27 cellular contexts compared by ENCODE assay signal in the genomic region with DNA sequence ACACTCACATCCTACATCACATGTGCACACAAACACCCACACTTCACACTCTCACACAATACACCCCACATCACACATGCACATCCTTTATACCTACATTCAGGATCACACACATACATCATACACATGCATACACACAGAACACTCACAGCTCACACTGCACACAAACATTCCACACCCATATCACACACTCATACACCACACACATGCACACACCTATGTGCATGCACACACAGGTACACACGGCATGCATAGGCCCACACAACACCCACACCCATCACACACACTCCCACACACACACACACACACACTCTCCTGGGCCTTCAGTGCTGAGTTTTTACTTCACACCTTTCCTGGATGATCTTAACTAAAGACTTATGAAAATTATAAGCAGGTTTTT.
"Had no signal": no experiment of that assay in that cellular context is flagged by ENCODE, and none has a peak within 500 bp of the region (broad histone marks: within the 10 kb centered on the region; RNA-seq: fewer than 3 reads in every experiment).

No MANE protein-coding gene starts in this region.

- H3K4me1 ChIP-seq: adrenal gland, body of pancreas, colonic mucosa, gastrocnemius medialis, right atrium auricular region, testis had no signal

- DNase-seq: activated CD4-positive, alpha-beta T cell treated with anti-CD3 and anti-CD28 coated beads for 1 hour; activated CD4-positive, alpha-beta T cell treated with anti-CD3 and anti-CD28 coated beads, Interleukin-2, amount 10 ng/mL, durations not matched to agents 7 days and 5 days; activated CD8-positive, alpha-beta T cell treated with anti-CD3 and anti-CD28 coated beads for 36 hours; activated naive CD4-positive, alpha-beta T cell treated with anti-CD3 and anti-CD28 coated beads for 36 hours; activated naive CD8-positive, alpha-beta T cell treated with anti-CD3 and anti-CD28 coated beads for 36 hours; activated T-cell treated with anti-CD3 and anti-CD28 coated beads, Interleukin-2, amount 50 U/mL, for 4 hours; adrenal gland; body of pancreas; cerebellar nuclear complex; colonic mucosa; effector CD8-positive, alpha-beta T cell; gastrocnemius medialis; left cardiac atrium; naive B cell; occipital lobe; stimulated activated CD4-positive, alpha-beta T cell treated with anti-CD3 and anti-CD28 coated beads, Interleukin-2, amount 100 ng/mL, for 48 hours; stimulated activated naive CD4-positive, alpha-beta T cell treated with Interleukin-2 at 50 U/mL for 16 hours; SW 1271; T-helper 9 cell; testis; upper lobe of left lung; WERI-Rb-1 had no signal

- H3K27ac Mint-ChIP-seq: activated CD4-positive, alpha-beta T cell treated with anti-CD3 and anti-CD28 coated beads, Interleukin-2, amount 10 ng/mL, durations not matched to agents 7 days and 5 days; activated CD8-positive, alpha-beta T cell treated with anti-CD3 and anti-CD28 coated beads for 36 hours; activated naive CD4-positive, alpha-beta T cell treated with anti-CD3 and anti-CD28 coated beads for 36 hours; activated naive CD8-positive, alpha-beta T cell treated with anti-CD3 and anti-CD28 coated beads for 36 hours; activated T-helper 17 cell treated with anti-CD3 and anti-CD28 coated beads, Interleukin-2, amount 50 U/mL, for 72 hours; naive B cell; T-helper 1 cell treated with Interleukin-12 subunit alpha and Interleukin-12 subunit beta and Interleukin-4 antibody, amounts not matched to agents 30 μg/mL and 1 μg/mL, for 36 hours had no signal

- H3K4me3 Mint-ChIP-seq: activated CD4-positive, alpha-beta T cell treated with anti-CD3 and anti-CD28 coated beads, Interleukin-2, amount 10 ng/mL, durations not matched to agents 7 days and 5 days; activated CD8-positive, alpha-beta T cell treated with anti-CD3 and anti-CD28 coated beads for 36 hours; activated naive CD4-positive, alpha-beta T cell treated with anti-CD3 and anti-CD28 coated beads for 36 hours; activated naive CD8-positive, alpha-beta T cell treated with anti-CD3 and anti-CD28 coated beads for 36 hours; activated T-cell treated with anti-CD3 and anti-CD28 coated beads, Interleukin-2, amount 50 U/mL, for 4 hours; activated T-helper 17 cell treated with anti-CD3 and anti-CD28 coated beads, Interleukin-2, amount 50 U/mL, for 72 hours; naive B cell; T-helper 1 cell treated with Interleukin-12 subunit alpha and Interleukin-12 subunit beta and Interleukin-4 antibody, amounts not matched to agents 30 μg/mL and 1 μg/mL, for 36 hours had no signal

- H3K27me3 ChIP-seq: adrenal gland, body of pancreas, cardiac muscle cell, colonic mucosa, gastrocnemius medialis, right atrium auricular region, testis, upper lobe of left lung had no signal

- H3K4me1 Mint-ChIP-seq: activated CD4-positive, alpha-beta T cell treated with anti-CD3 and anti-CD28 coated beads, Interleukin-2, amount 10 ng/mL, durations not matched to agents 7 days and 5 days; activated naive CD8-positive, alpha-beta T cell treated with anti-CD3 and anti-CD28 coated beads for 36 hours; activated T-helper 17 cell treated with anti-CD3 and anti-CD28 coated beads, Interleukin-2, amount 50 U/mL, for 72 hours had no signal

- H3K9me3 ChIP-seq: adrenal gland, body of pancreas, colonic mucosa, gastrocnemius medialis, right atrium auricular region, testis, upper lobe of left lung had no signal

- H3K27ac ChIP-seq: adrenal gland, body of pancreas, cardiac muscle cell, colonic mucosa, gastrocnemius medialis, right atrium auricular region, testis, upper lobe of left lung, WERI-Rb-1 had no signal

- H3K27me3 Mint-ChIP-seq: activated CD4-positive, alpha-beta T cell treated with anti-CD3 and anti-CD28 coated beads, Interleukin-2, amount 10 ng/mL, durations not matched to agents 7 days and 5 days; activated CD8-positive, alpha-beta T cell treated with anti-CD3 and anti-CD28 coated beads for 36 hours; activated naive CD8-positive, alpha-beta T cell treated with anti-CD3 and anti-CD28 coated beads for 36 hours; activated T-helper 17 cell treated with anti-CD3 and anti-CD28 coated beads, Interleukin-2, amount 50 U/mL, for 72 hours; naive B cell had no signal

- H3K36me3 Mint-ChIP-seq: activated naive CD8-positive, alpha-beta T cell treated with anti-CD3 and anti-CD28 coated beads for 36 hours had no signal

- H3K4me3 ChIP-seq: adrenal gland, body of pancreas, cardiac muscle cell, colonic mucosa, gastrocnemius medialis, right atrium auricular region, testis, upper lobe of left lung had no signal

- H3K36me3 ChIP-seq: adrenal gland, cardiac muscle cell, colonic mucosa, gastrocnemius medialis, right atrium auricular region, upper lobe of left lung, WERI-Rb-1 had no signal

- ATAC-seq: activated CD8-positive, alpha-beta T cell treated with anti-CD3 and anti-CD28 coated beads for 36 hours; activated T-cell treated with anti-CD3 and anti-CD28 coated beads, Interleukin-2, amount 50 U/mL, for 4 hours; activated T-helper 17 cell treated with anti-CD3 and anti-CD28 coated beads, Interleukin-2, amount 50 U/mL, for 72 hours; body of pancreas; gastrocnemius medialis; left cardiac atrium; left ventricle myocardium superior had no signal

- H3K9me3 Mint-ChIP-seq: activated CD8-positive, alpha-beta T cell treated with anti-CD3 and anti-CD28 coated beads for 36 hours; activated naive CD4-positive, alpha-beta T cell treated with anti-CD3 and anti-CD28 coated beads for 36 hours; activated naive CD8-positive, alpha-beta T cell treated with anti-CD3 and anti-CD28 coated beads for 36 hours; activated T-cell treated with anti-CD3 and anti-CD28 coated beads, Interleukin-2, amount 50 U/mL, for 4 hours; activated T-helper 17 cell treated with anti-CD3 and anti-CD28 coated beads, Interleukin-2, amount 50 U/mL, for 72 hours; naive B cell; T-helper 1 cell treated with Interleukin-12 subunit alpha and Interleukin-12 subunit beta and Interleukin-4 antibody, amounts not matched to agents 30 μg/mL and 1 μg/mL, for 36 hours had no signal
